Comparison of ENCODE assay signal across 8 cellular contexts in genomic region chr18:46333371-46334199, GRCh38.
DNase-seq lines count a peak whose midpoint lies in the region; ATAC-seq and TF ChIP-seq lines count a peak whose summit lies in the region.

No MANE protein-coding gene starts in this region.

- H3K9me3 ChIP-seq in HCT116 (ENCODE audit: control insufficient read depth in 1 of 2, insufficient read depth in 1 of 2, low read depth in 1 of 2, low read length in 2 of 2) (no peaks in the 10 kb centered on the region), PC-3 (ENCODE audit: low read length) (no peaks in the 10 kb centered on the region), liver (ENCODE audit: control insufficient read depth in 4 of 4, low read length in 3 of 4) (no peaks in the 10 kb centered on the region), stomach smooth muscle (ENCODE audit: control insufficient read depth in 2 of 2, low read length in 2 of 2) (no peaks in the 10 kb centered on the region)

- BruUV-seq in HCT116 (replicated peaks; lab: Mats Ljungman, UMichigan) (no TSS peak), PC-3 (replicated peaks; lab: Mats Ljungman, UMichigan) (no TSS peak)

- no peaks in the 10 kb centered on the region for H3F3A ChIP-seq in PC-3 (ENCODE audit: low read length, unreplicated experiment)

- intact Hi-C loops in HCT116 (cut with micrococcal nuclease), result loop anchor here (5.0 kb wide), 1 partner anchor 161 kb away; a partner anchor contains a TSS
- intact Hi-C loops in PC-3 (cut with micrococcal nuclease), result loop anchor here (1.0 kb wide), 1 partner anchor 11 kb away; no protein-coding TSS in a partner anchor

- H2AFZ ChIP-seq in HCT116 (ENCODE audit: low read depth, low read length, poor library complexity, severe bottlenecking) (no peak overlapping the region), PC-3 (ENCODE audit: low read length) (peak overlapping the region; percentile 72)

- no peaks in the 10 kb centered on the region for H3K36me3 ChIP-seq in HCT116 (ENCODE audit: control insufficient read depth in 1 of 2, insufficient read depth in 2 of 2, low read length in 2 of 2)
- no peaks in the 10 kb centered on the region for H3K36me3 ChIP-seq in PC-3 (ENCODE audit: low read depth, low read length)
- H3K36me3 ChIP-seq in liver (ENCODE audit: control insufficient read depth in 4 of 4, insufficient read depth in 3 of 4, low read depth in 1 of 4, low read length in 3 of 4), result no peaks in the 10 kb centered on the region
- no peaks in the 10 kb centered on the region for H3K36me3 ChIP-seq in stomach smooth muscle (ENCODE audit: control insufficient read depth in 2 of 2, insufficient read depth in 2 of 2, low read length in 2 of 2)

- H3K9me2 ChIP-seq in HCT116 (ENCODE audit: insufficient read depth) (no peaks in the 10 kb centered on the region), PC-3 (replicated peaks; ENCODE audit: low read length) (no peaks in the 10 kb centered on the region)

- H3K9me3 Mint-ChIP-seq in chondrocyte (ENCODE audit: low read depth), result no peaks in the 10 kb centered on the region

- H3K27me3 Mint-ChIP-seq in chondrocyte (ENCODE audit: low read depth), result peaks cover 18% of the 10 kb centered on the region

- ATAC-seq in HCT116, result peak; percentile 86
- ATAC-seq in PC-3, result peak; percentile 70

- peak; percentile 33 for DNase-seq in AG08396 (ENCODE audit: low spot score)
- DNase-seq in HCT116 (ENCODE audit: low read depth, low spot score), result peak; percentile 22
- peak; percentile 46 for DNase-seq in PC-3
- no peak for DNase-seq in chondrocyte (ENCODE audit: low spot score)
- no peak for DNase-seq in RKO (ENCODE audit: low spot score)
- no peak for DNase-seq in central memory CD4-positive, alpha-beta T cell

- H3K27ac Mint-ChIP-seq in chondrocyte (ENCODE audit: unreplicated experiment), result no peak overlapping the region

- H3K79me2 ChIP-seq in HCT116 (ENCODE audit: insufficient read depth, low read length), result peaks cover 16% of the 10 kb centered on the region; the same call in 1 of the 2 replicates
- peaks cover 43% of the 10 kb centered on the region for H3K79me2 ChIP-seq in PC-3 (ENCODE audit: low read length)

- H3K4me3 Mint-ChIP-seq in chondrocyte (ENCODE audit: unreplicated experiment), result peak overlapping the region; percentile 67

- H3K4me3 ChIP-seq in HCT116 (replicated peaks in 1 of 2; ENCODE audit: low read depth in 1 of 2, low read length in 2 of 2), result peak overlapping the region; percentile 61 to 71
- H3K4me3 ChIP-seq in PC-3 (ENCODE audit: low read length), result peak overlapping the region; percentile 68
- H3K4me3 ChIP-seq in liver (ENCODE audit: low read depth in 1 of 3, low read length in 3 of 3), result peak overlapping the region; percentile 43 to 90 (median 59)
- H3K4me3 ChIP-seq in stomach smooth muscle (ENCODE audit: low read length in 2 of 2), result peak overlapping the region; percentile 78 to 88

- H3K9ac ChIP-seq in HCT116 (ENCODE audit: low read length) (peak overlapping the region; percentile 77), PC-3 (ENCODE audit: low read length) (peak overlapping the region; percentile 58), liver (ENCODE audit: low read depth in 1 of 2, low read length in 2 of 2) (no peak overlapping the region), stomach smooth muscle (ENCODE audit: low read length in 2 of 2) (peak overlapping the region in 1 of 2 donors; percentile 9)

- H3K36me3 Mint-ChIP-seq in chondrocyte (ENCODE audit: low read depth), result no peaks in the 10 kb centered on the region

- no peak for TF ChIP-seq RAD21 in HCT116 (IDR thresholded peaks at IDR 0.05; ENCODE audit: low read depth)
- TF ChIP-seq RAD21 in liver (IDR thresholded peaks at IDR 0.05), result no peak

- 2% methylated on average over 96 of the region's 96 CpGs for WGBS in liver

- no peak for TF ChIP-seq CTCF in HCT116 (IDR thresholded peaks at IDR 0.05 in 2 of 3, conservative IDR thresholded peaks at IDR 0.05 in 1 of 3; ENCODE audit: borderline replicate concordance in 1 of 3, insufficient read depth in 1 of 3, low read depth in 2 of 3, low read length in 2 of 3)
- TF ChIP-seq CTCF in PC-3 (conservative IDR thresholded peaks at IDR 0.05; ENCODE audit: low read depth, low read length), result no peak
- no peak for TF ChIP-seq CTCF in chondrocyte (IDR thresholded peaks at IDR 0.05)
- TF ChIP-seq CTCF in liver (IDR thresholded peaks at IDR 0.05; ENCODE audit: low read depth, low read length, missing input control), result no peak

- TF ChIP-seq POLR2A in HCT116 (IDR thresholded peaks at IDR 0.05; ENCODE audit: borderline replicate concordance, extremely low read depth, insufficient read depth, insufficient read length), result no peak

- H3K4me1 ChIP-seq in HCT116 (ENCODE audit: control insufficient read depth in 1 of 2, insufficient read depth in 2 of 2, low read length in 2 of 2) (peaks cover 4 to 23% of the 10 kb centered on the region in 2 experiments; a peak in 3 of 4 replicates), PC-3 (ENCODE audit: insufficient read depth, low read length) (peaks cover 18% of the 10 kb centered on the region; the same call in 1 of the 2 replicates), liver (ENCODE audit: control insufficient read depth in 4 of 4, insufficient read depth in 4 of 4, low read length in 3 of 4) (peaks cover 6 to 66% (median 48%) of the 10 kb centered on the region in 4 donors), stomach smooth muscle (ENCODE audit: control insufficient read depth, insufficient read depth, low read length) (peaks cover 16% of the 10 kb centered on the region)

- RAD21 ChIA-PET in HCT116 (lab: Charles Lee; ENCODE audit: low non-redundant PET in 1 of 2, low total read pairs in 2 of 2, uncharacterized antibody in 2 of 2, unreplicated experiment in 2 of 2), result no interaction called here

- POLR2A ChIA-PET in HCT116 (lab: Charles Lee), result no interaction called here
- POLR2A ChIA-PET in PC-3 (lab: Charles Lee; ENCODE audit: unreplicated experiment), result interaction anchor here (0.7 kb wide), 1 partner anchor 741 kb away, joined by 5 read pairs; no protein-coding TSS in a partner anchor

- H3K27ac ChIP-seq in HCT116 (ENCODE audit: low read depth, low read length) (peak overlapping the region; percentile 31; the same call in 1 of the 2 replicates), PC-3 (ENCODE audit: low read length) (0 out of 2 replicates have a peak overlapping the region, but pooled peaks have one; percentile 9), liver (ENCODE audit: low read depth in 1 of 2, low read length in 2 of 2) (peak overlapping the region; percentile 81 to 92), stomach smooth muscle (ENCODE audit: low read length) (no peak overlapping the region)

- CTCF ChIA-PET in HCT116 (lab: Charles Lee) (no interaction called here), PC-3 (lab: Charles Lee) (no interaction called here)

- no peaks in the 10 kb centered on the region for H3K27me3 ChIP-seq in HCT116 (ENCODE audit: insufficient read depth, low read length)
- H3K27me3 ChIP-seq in PC-3 (ENCODE audit: low read length), result no peaks in the 10 kb centered on the region
- H3K27me3 ChIP-seq in liver (ENCODE audit: control insufficient read depth in 4 of 4, insufficient read depth in 4 of 4, low read length in 3 of 4), result no peaks in the 10 kb centered on the region
- H3K27me3 ChIP-seq in stomach smooth muscle (ENCODE audit: control insufficient read depth in 1 of 2, insufficient read depth in 2 of 2, low read length in 2 of 2), result no peaks in the 10 kb centered on the region

- H3K4me2 ChIP-seq in HCT116 (ENCODE audit: low read length), result peak overlapping the region; percentile 95
- H3K4me2 ChIP-seq in PC-3 (ENCODE audit: low read length), result peak overlapping the region; percentile 89

- no peaks in the 10 kb centered on the region; the same call in 1 of the 2 replicates for H4K20me1 ChIP-seq in HCT116 (ENCODE audit: insufficient read depth)
- H4K20me1 ChIP-seq in PC-3 (ENCODE audit: low read length), result peaks cover 4% of the 10 kb centered on the region; the same call in 1 of the 2 replicates

- peaks cover 21% of the 10 kb centered on the region for H3K4me1 Mint-ChIP-seq in chondrocyte (ENCODE audit: low read depth)

TF ChIP-seq in HCT116, 20 proteins besides CTCF, POLR2A, EP300 and RAD21:
- TF ChIP-seq POLR2AphosphoS5 (IDR thresholded peaks at IDR 0.05; ENCODE audit: low read depth, low read length), result peak; percentile 32; the same call in 1 of the 2 replicates
- peak; percentile 72; the same call in 1 of the 2 replicates for TF ChIP-seq MAX (IDR thresholded peaks at IDR 0.05)
- peak; percentile 59 for TF ChIP-seq TCF7L2 (IDR thresholded peaks at IDR 0.05; ENCODE audit: borderline replicate concordance, extremely low read depth, insufficient read depth, insufficient read length)
- TF ChIP-seq ZFX (IDR thresholded peaks at IDR 0.05), result 0 out of 2 replicates have a peak, but pooled peaks have one; percentile 17
- TF ChIP-seq CEBPB (IDR thresholded peaks at IDR 0.05; ENCODE audit: low read depth), result no peak

TF ChIP-seq in liver, 16 proteins besides CTCF, POLR2A, EP300 and RAD21 (continues in another document):
- TF ChIP-seq NR2F2 (IDR thresholded peaks at IDR 0.05), result no peak
- no peak for TF ChIP-seq SP1 (IDR thresholded peaks at IDR 0.05)
- no peak for TF ChIP-seq EGR1 (IDR thresholded peaks at IDR 0.05; ENCODE audit: low read depth in 2 of 2)
- TF ChIP-seq HNF4A (conservative IDR thresholded peaks at IDR 0.05), result no peak
- TF ChIP-seq TAF1 (conservative IDR thresholded peaks at IDR 0.05), result no peak
- TF ChIP-seq HNF4G (IDR thresholded peaks at IDR 0.05), result no peak
- no peak for TF ChIP-seq FOXA1 (IDR thresholded peaks at IDR 0.05)
- TF ChIP-seq GABPA (IDR thresholded peaks at IDR 0.05 in 1 of 2, conservative IDR thresholded peaks at IDR 0.05 in 1 of 2), result no peak
- TF ChIP-seq ATF3 (IDR thresholded peaks at IDR 0.05), result no peak
- no peak for TF ChIP-seq FOXA2 (IDR thresholded peaks at IDR 0.05)
- peak; percentile 59 for TF ChIP-seq ZBTB33 (IDR thresholded peaks at IDR 0.05)
- TF ChIP-seq YY1 (IDR thresholded peaks at IDR 0.05), result no peak

Comparison
In these comparisons a context has a peak if more than half of its experiments do, and no peak if none do; other contexts are left out.
1. DNase-seq: peak in AG08396 (single experiment), HCT116 (single experiment) and PC-3 (single experiment); none in chondrocyte (single experiment), RKO (single experiment) and central memory CD4-positive, alpha-beta T cell (single experiment).
2. H3K9ac ChIP-seq: peak in HCT116 (single experiment) and PC-3 (single experiment); none in liver (0 of 2).
3. Peak in every context shown above with its lines, with median percentiles within 50 percentile points of each other: H3K4me3 ChIP-seq.